ENCODE assay signal across 25 cellular contexts in the genomic region with DNA sequence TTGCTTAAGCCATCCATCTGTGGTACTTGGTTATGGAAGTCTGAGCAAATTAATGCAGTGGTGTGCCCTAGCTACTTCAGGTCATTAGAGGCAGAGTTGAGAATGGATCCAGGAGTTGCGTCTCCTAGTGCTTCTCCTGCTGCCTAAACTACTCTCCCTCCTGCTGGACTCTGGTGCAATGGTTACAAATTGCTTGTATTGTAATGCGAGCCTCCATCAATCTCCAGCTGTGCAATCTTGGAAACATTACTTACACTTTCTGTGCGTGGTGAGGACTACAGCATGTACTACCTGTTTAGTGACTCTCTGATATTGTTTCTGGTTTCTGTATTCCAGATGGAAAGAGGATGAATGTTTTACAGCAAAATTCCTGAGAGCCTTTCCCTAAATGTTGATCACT.
"Had no signal": no experiment of that assay in that cellular context is flagged by ENCODE, and none has a peak within 500 bp of the region (broad histone marks: within the 10 kb centered on the region; RNA-seq: fewer than 3 reads in every experiment).

No MANE protein-coding gene starts in this region.

- DNase-seq: activated CD4-positive, alpha-beta memory T cell treated with anti-CD3 and anti-CD28 coated beads, Interleukin-2, amount 10 ng/mL, durations not matched to agents 7 days and 5 days; activated CD4-positive, alpha-beta T cell treated with anti-CD3 and anti-CD28 coated beads for 1 hour; activated CD4-positive, alpha-beta T cell treated with anti-CD3 and anti-CD28 coated beads, Interleukin-2, amount 10 ng/mL, durations not matched to agents 7 days and 5 days; activated CD8-positive, alpha-beta memory T cell treated with anti-CD3 and anti-CD28 coated beads, Interleukin-2, amount 50 U/mL, for 48 hours; activated gamma-delta T cell; activated naive CD4-positive, alpha-beta T cell treated with anti-CD3 and anti-CD28 coated beads, Interleukin-2, amount 10 ng/mL, durations not matched to agents 7 days and 5 days; activated naive CD8-positive, alpha-beta T cell treated with anti-CD3 and anti-CD28 coated beads, Interleukin-2, amount 10 ng/mL, durations not matched to agents 7 days and 5 days; activated T-cell treated with anti-CD3 and anti-CD28 coated beads, Interleukin-2, amount 50 U/mL, for 24 hours; endodermal cell; foreskin fibroblast; head of caudate nucleus; hippocampal formation; kidney; left colon; naive B cell; nephron progenitor cell; ovary; stimulated activated CD4-positive, alpha-beta T cell treated with anti-CD3 and anti-CD28 coated beads, Interleukin-12 subunit alpha, Interleukin-12 subunit beta, amount 100 ng/mL, for 4 hours; stimulated activated CD4-positive, alpha-beta T cell treated with anti-CD3 and anti-CD28 coated beads, Interleukin-4, amount 100 ng/mL, for 1 hour; stimulated activated naive CD8-positive, alpha-beta T cell treated with anti-CD3 and anti-CD28 coated beads, Interleukin-15, Interleukin-2, amounts not matched to agents 100 U/mL and 50 U/mL, for 24 hours; testis; transverse colon had no signal

- FAIRE-seq: kidney, urothelium cell line had no signal

- H3K36me3 ChIP-seq: ascending aorta, ovary, transverse colon had no signal

- H3K27me3 ChIP-seq: ascending aorta, ovary, testis, transverse colon had no signal

- H3K4me3 ChIP-seq: ascending aorta, ovary, skin epidermis, testis, transverse colon had no signal
